ENCODE assay signal across 1 cellular context in the genomic region with DNA sequence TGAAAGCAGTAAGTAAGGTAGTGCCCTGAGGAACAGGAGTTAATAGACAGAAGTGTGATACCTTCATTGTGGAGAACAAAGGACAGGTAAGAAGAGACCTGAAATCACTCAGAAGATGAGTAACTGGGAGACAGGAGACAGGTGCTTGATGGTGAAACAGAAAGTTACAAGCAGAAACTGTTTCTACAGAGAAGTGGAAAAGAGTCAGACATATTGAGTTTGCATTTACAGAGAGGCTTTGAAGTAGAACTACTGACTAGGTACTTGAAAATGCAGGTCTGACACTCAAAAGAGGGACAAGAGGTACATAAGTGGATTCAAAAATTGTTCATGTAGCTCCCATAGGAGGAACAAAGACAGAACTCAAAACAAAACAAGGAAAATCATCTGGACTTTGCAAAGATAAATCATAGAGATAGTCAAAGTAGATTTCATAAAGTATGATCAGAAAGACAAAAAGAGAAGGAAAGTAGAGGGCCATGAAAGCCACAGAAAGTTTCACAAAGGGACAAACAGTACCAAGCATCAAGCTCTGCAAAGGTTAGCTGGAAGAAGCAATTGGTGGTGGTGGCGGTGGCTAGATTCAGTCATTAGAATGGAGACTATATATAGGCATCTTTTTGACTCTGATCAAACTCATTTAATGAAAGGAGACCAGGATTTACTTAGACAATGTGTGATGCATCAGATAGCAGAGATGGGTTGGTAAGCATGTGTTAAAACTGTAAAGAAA.
TF ChIP-seq lines count a peak whose summit lies in the region.

No MANE protein-coding gene starts in this region.

TF ChIP-seq in GM23338, 12 proteins besides CTCF, POLR2A, EP300 and RAD21 (continued from another document):
- TF ChIP-seq, protein P1, sequence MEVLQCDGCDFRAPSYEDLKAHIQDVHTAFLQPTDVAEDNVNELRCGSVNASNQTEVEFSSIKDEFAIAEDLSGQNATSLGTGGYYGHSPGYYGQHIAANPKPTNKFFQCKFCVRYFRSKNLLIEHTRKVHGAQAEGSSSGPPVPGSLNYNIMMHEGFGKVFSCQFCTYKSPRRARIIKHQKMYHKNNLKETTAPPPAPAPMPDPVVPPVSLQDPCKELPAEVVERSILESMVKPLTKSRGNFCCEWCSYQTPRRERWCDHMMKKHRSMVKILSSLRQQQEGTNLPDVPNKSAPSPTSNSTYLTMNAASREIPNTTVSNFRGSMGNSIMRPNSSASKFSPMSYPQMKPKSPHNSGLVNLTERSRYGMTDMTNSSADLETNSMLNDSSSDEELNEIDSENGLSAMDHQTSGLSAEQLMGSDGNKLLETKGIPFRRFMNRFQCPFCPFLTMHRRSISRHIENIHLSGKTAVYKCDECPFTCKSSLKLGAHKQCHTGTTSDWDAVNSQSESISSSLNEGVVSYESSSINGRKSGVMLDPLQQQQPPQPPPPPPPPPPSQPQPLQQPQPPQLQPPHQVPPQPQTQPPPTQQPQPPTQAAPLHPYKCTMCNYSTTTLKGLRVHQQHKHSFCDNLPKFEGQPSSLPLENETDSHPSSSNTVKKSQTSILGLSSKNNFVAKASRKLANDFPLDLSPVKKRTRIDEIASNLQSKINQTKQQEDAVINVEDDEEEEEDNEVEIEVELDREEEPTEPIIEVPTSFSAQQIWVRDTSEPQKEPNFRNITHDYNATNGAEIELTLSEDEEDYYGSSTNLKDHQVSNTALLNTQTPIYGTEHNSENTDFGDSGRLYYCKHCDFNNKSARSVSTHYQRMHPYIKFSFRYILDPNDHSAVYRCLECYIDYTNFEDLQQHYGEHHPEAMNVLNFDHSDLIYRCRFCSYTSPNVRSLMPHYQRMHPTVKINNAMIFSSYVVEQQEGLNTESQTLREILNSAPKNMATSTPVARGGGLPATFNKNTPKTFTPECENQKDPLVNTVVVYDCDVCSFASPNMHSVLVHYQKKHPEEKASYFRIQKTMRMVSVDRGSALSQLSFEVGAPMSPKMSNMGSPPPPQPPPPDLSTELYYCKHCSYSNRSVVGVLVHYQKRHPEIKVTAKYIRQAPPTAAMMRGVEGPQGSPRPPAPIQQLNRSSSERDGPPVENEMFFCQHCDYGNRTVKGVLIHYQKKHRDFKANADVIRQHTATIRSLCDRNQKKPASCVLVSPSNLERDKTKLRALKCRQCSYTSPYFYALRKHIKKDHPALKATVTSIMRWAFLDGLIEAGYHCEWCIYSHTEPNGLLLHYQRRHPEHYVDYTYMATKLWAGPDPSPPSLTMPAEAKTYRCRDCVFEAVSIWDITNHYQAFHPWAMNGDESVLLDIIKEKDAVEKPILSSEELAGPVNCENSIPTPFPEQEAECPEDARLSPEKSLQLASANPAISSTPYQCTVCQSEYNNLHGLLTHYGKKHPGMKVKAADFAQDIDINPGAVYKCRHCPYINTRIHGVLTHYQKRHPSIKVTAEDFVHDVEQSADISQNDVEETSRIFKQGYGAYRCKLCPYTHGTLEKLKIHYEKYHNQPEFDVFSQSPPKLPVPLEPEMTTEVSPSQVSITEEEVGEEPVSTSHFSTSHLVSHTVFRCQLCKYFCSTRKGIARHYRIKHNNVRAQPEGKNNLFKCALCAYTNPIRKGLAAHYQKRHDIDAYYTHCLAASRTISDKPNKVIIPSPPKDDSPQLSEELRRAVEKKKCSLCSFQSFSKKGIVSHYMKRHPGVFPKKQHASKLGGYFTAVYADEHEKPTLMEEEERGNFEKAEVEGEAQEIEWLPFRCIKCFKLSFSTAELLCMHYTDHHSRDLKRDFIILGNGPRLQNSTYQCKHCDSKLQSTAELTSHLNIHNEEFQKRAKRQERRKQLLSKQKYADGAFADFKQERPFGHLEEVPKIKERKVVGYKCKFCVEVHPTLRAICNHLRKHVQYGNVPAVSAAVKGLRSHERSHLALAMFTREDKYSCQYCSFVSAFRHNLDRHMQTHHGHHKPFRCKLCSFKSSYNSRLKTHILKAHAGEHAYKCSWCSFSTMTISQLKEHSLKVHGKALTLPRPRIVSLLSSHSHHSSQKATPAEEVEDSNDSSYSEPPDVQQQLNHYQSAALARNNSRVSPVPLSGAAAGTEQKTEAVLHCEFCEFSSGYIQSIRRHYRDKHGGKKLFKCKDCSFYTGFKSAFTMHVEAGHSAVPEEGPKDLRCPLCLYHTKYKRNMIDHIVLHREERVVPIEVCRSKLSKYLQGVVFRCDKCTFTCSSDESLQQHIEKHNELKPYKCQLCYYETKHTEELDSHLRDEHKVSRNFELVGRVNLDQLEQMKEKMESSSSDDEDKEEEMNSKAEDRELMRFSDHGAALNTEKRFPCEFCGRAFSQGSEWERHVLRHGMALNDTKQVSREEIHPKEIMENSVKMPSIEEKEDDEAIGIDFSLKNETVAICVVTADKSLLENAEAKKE (CRISPR knock-in tag; IDR thresholded peaks at IDR 0.05) = no peak
- TF ChIP-seq, protein P2, sequence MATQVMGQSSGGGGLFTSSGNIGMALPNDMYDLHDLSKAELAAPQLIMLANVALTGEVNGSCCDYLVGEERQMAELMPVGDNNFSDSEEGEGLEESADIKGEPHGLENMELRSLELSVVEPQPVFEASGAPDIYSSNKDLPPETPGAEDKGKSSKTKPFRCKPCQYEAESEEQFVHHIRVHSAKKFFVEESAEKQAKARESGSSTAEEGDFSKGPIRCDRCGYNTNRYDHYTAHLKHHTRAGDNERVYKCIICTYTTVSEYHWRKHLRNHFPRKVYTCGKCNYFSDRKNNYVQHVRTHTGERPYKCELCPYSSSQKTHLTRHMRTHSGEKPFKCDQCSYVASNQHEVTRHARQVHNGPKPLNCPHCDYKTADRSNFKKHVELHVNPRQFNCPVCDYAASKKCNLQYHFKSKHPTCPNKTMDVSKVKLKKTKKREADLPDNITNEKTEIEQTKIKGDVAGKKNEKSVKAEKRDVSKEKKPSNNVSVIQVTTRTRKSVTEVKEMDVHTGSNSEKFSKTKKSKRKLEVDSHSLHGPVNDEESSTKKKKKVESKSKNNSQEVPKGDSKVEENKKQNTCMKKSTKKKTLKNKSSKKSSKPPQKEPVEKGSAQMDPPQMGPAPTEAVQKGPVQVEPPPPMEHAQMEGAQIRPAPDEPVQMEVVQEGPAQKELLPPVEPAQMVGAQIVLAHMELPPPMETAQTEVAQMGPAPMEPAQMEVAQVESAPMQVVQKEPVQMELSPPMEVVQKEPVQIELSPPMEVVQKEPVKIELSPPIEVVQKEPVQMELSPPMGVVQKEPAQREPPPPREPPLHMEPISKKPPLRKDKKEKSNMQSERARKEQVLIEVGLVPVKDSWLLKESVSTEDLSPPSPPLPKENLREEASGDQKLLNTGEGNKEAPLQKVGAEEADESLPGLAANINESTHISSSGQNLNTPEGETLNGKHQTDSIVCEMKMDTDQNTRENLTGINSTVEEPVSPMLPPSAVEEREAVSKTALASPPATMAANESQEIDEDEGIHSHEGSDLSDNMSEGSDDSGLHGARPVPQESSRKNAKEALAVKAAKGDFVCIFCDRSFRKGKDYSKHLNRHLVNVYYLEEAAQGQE (IDR thresholded peaks at IDR 0.05; ENCODE audit: unreplicated experiment) = no peak
- no peak for TF ChIP-seq EZH2 (IDR thresholded peaks at IDR 0.05; ENCODE audit: low read depth, unreplicated experiment)
- TF ChIP-seq POLR2AphosphoS5 (IDR thresholded peaks at IDR 0.05; ENCODE audit: low read depth) = no peak
- TF ChIP-seq NANOG (IDR thresholded peaks at IDR 0.05; ENCODE audit: borderline replicate concordance) = no peak
- TF ChIP-seq, protein P3, sequence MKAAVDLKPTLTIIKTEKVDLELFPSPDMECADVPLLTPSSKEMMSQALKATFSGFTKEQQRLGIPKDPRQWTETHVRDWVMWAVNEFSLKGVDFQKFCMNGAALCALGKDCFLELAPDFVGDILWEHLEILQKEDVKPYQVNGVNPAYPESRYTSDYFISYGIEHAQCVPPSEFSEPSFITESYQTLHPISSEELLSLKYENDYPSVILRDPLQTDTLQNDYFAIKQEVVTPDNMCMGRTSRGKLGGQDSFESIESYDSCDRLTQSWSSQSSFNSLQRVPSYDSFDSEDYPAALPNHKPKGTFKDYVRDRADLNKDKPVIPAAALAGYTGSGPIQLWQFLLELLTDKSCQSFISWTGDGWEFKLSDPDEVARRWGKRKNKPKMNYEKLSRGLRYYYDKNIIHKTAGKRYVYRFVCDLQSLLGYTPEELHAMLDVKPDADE (IDR thresholded peaks at IDR 0.05) = no peak
- no peak for TF ChIP-seq JUNB (IDR thresholded peaks at IDR 0.05; ENCODE audit: unreplicated experiment)
- no peak for TF ChIP-seq EZH2phosphoT487 (IDR thresholded peaks at IDR 0.05; ENCODE audit: unreplicated experiment)
TF ChIP-seq in GM23338: peak in this region for 0.
